ENCODE assay signal across 20 cellular contexts in genomic region chr5:128234928-128235641, GRCh38.
"Had no signal": no experiment of that assay in that cellular context is flagged by ENCODE, and none has a peak within 500 bp of the region (broad histone marks: within the 10 kb centered on the region; RNA-seq: fewer than 3 reads in every experiment).

No MANE protein-coding gene starts in this region.

- H3K27ac ChIP-seq: lower lobe of right lung, parathyroid adenoma, right atrium auricular region, thoracic aorta, tibial nerve, upper lobe of left lung had no signal

- ATAC-seq: effector memory CD8-positive, alpha-beta T cell; left ventricle myocardium superior; lower lobe of right lung; natural killer cell; sciatic nerve; stimulated activated memory B cell treated with anti-CD40 and anti-IgM and Interleukin-4, amounts not matched to agents 10 μg/mL and 1 μg/mL and 100 μg/mL, for 72 hours had no signal

- DNase-seq: cortex of kidney; effector memory CD8-positive, alpha-beta T cell; hypothalamus; immature natural killer cell; islet precursor cell; kidney glomerular epithelial cell; left ventricle myocardium superior; lower lobe of right lung; natural killer cell; stimulated activated CD4-positive, alpha-beta T cell treated with anti-CD3 and anti-CD28 coated beads, Interleukin-4, amount 100 ng/mL, for 4 hours; upper lobe of left lung had no signal

- H3K4me1 Mint-ChIP-seq: immature natural killer cell; natural killer cell; stimulated activated memory B cell treated with anti-CD40 and anti-IgM and Interleukin-4, amounts not matched to agents 10 μg/mL and 1 μg/mL and 100 μg/mL, for 72 hours had no signal

- H3K4me1 ChIP-seq: lower lobe of right lung, parathyroid adenoma, right atrium auricular region, upper lobe of left lung had no signal

- H3K27ac Mint-ChIP-seq: effector memory CD8-positive, alpha-beta T cell; immature natural killer cell; natural killer cell; progenitor cell of endocrine pancreas; stimulated activated memory B cell treated with anti-CD40 and anti-IgM and Interleukin-4, amounts not matched to agents 10 μg/mL and 1 μg/mL and 100 μg/mL, for 72 hours; stimulated activated naive CD8-positive, alpha-beta T cell treated with anti-CD3 and anti-CD28 coated beads, Interleukin-15, Interleukin-2, amounts not matched to agents 100 ng/mL and 50 ng/mL, for 24 hours had no signal

- H3K27me3 Mint-ChIP-seq: progenitor cell of endocrine pancreas had no signal

- H3K27me3 ChIP-seq: right atrium auricular region, tibial nerve, upper lobe of left lung had no signal

- H3K4me3 ChIP-seq: lower lobe of right lung, right atrium auricular region, smooth muscle cell, thoracic aorta, tibial nerve, upper lobe of left lung had no signal

- H3K9me3 ChIP-seq: lower lobe of right lung, right atrium auricular region, thoracic aorta, upper lobe of left lung had no signal

- H3K9me3 Mint-ChIP-seq: stimulated activated memory B cell treated with anti-CD40 and anti-IgM and Interleukin-4, amounts not matched to agents 10 μg/mL and 1 μg/mL and 100 μg/mL, for 72 hours; stimulated activated naive CD8-positive, alpha-beta T cell treated with anti-CD3 and anti-CD28 coated beads, Interleukin-15, Interleukin-2, amounts not matched to agents 100 ng/mL and 50 ng/mL, for 24 hours had no signal

- H3K9ac ChIP-seq: parathyroid adenoma had no signal

- H3K4me3 Mint-ChIP-seq: effector memory CD8-positive, alpha-beta T cell; immature natural killer cell; natural killer cell; stimulated activated memory B cell treated with anti-CD40 and anti-IgM and Interleukin-4, amounts not matched to agents 10 μg/mL and 1 μg/mL and 100 μg/mL, for 72 hours; stimulated activated naive CD8-positive, alpha-beta T cell treated with anti-CD3 and anti-CD28 coated beads, Interleukin-15, Interleukin-2, amounts not matched to agents 100 ng/mL and 50 ng/mL, for 24 hours had no signal

- H3K36me3 Mint-ChIP-seq: immature natural killer cell; natural killer cell; stimulated activated memory B cell treated with anti-CD40 and anti-IgM and Interleukin-4, amounts not matched to agents 10 μg/mL and 1 μg/mL and 100 μg/mL, for 72 hours had no signal

- H3K36me3 ChIP-seq: lower lobe of right lung, right atrium auricular region, thoracic aorta, tibial nerve, upper lobe of left lung had no signal
